1 cellular context compared by ENCODE assay signal in genomic region chr14:23379331-23380196, GRCh38.
TF ChIP-seq lines count a peak whose summit lies in the region.

No MANE protein-coding gene starts in this region.

TF ChIP-seq in HepG2, 621 proteins besides CTCF, POLR2A, EP300 and RAD21 (continued from another document and continues in another):
- TF ChIP-seq ZNF318 (CRISPR knock-in tag; IDR thresholded peaks at IDR 0.05) (peak; percentile 93), ZNF652 (CRISPR knock-in tag; IDR thresholded peaks at IDR 0.05; ENCODE audit: borderline replicate concordance, low read depth) (0 out of 2 replicates have a peak, but pooled peaks have one; percentile 14), MLXIP (CRISPR knock-in tag; IDR thresholded peaks at IDR 0.05; ENCODE audit: borderline replicate concordance) (0 out of 2 replicates have a peak, but pooled peaks have one; percentile 28), THAP11 (CRISPR knock-in tag; IDR thresholded peaks at IDR 0.05) (peak; percentile 68), TGIF2 (CRISPR knock-in tag; IDR thresholded peaks at IDR 0.05) (no peak), DNMT3B (CRISPR knock-in tag; conservative IDR thresholded peaks at IDR 0.05) (no peak), ZFY (CRISPR knock-in tag; IDR thresholded peaks at IDR 0.05) (no peak; the same call in 1 of the 2 replicates), ZBTB46 (CRISPR knock-in tag; IDR thresholded peaks at IDR 0.05; ENCODE audit: borderline replicate concordance) (no peak; the same call in 1 of the 2 replicates), ZNF775 (CRISPR knock-in tag; IDR thresholded peaks at IDR 0.05; ENCODE audit: borderline replicate concordance) (no peak), ZNF256 (CRISPR knock-in tag; conservative IDR thresholded peaks at IDR 0.05) (0 out of 2 replicates have a peak, but pooled peaks have one; percentile 79), ZNF260 (CRISPR knock-in tag; IDR thresholded peaks at IDR 0.05; ENCODE audit: borderline replicate concordance, low read depth) (no peak), E2F2 (CRISPR knock-in tag; IDR thresholded peaks at IDR 0.05; ENCODE audit: borderline replicate concordance) (peak; percentile 79; the same call in 1 of the 2 replicates), ELF1 (CRISPR knock-in tag; IDR thresholded peaks at IDR 0.05) (peak; percentile 43; the same call in 1 of the 2 replicates), ZFP90 (CRISPR knock-in tag; IDR thresholded peaks at IDR 0.05; ENCODE audit: borderline replicate concordance) (no peak), MIER3 (CRISPR knock-in tag; IDR thresholded peaks at IDR 0.05; ENCODE audit: borderline replicate concordance) (peak; percentile 65; the same call in 1 of the 2 replicates), ZNF460 (CRISPR knock-in tag; IDR thresholded peaks at IDR 0.05; ENCODE audit: borderline replicate concordance) (no peak), SMAD3 (CRISPR knock-in tag; IDR thresholded peaks at IDR 0.05) (no peak), ATF2 (CRISPR knock-in tag; IDR thresholded peaks at IDR 0.05) (0 out of 2 replicates have a peak, but pooled peaks have one; percentile 55), ZFP37 (CRISPR knock-in tag; IDR thresholded peaks at IDR 0.05; ENCODE audit: borderline replicate concordance) (peak; percentile 33; the same call in 1 of the 2 replicates), NFKB2 (CRISPR knock-in tag; IDR thresholded peaks at IDR 0.05; ENCODE audit: borderline replicate concordance) (peak; percentile 72; the same call in 1 of the 2 replicates)
- TF ChIP-seq, protein P1, sequence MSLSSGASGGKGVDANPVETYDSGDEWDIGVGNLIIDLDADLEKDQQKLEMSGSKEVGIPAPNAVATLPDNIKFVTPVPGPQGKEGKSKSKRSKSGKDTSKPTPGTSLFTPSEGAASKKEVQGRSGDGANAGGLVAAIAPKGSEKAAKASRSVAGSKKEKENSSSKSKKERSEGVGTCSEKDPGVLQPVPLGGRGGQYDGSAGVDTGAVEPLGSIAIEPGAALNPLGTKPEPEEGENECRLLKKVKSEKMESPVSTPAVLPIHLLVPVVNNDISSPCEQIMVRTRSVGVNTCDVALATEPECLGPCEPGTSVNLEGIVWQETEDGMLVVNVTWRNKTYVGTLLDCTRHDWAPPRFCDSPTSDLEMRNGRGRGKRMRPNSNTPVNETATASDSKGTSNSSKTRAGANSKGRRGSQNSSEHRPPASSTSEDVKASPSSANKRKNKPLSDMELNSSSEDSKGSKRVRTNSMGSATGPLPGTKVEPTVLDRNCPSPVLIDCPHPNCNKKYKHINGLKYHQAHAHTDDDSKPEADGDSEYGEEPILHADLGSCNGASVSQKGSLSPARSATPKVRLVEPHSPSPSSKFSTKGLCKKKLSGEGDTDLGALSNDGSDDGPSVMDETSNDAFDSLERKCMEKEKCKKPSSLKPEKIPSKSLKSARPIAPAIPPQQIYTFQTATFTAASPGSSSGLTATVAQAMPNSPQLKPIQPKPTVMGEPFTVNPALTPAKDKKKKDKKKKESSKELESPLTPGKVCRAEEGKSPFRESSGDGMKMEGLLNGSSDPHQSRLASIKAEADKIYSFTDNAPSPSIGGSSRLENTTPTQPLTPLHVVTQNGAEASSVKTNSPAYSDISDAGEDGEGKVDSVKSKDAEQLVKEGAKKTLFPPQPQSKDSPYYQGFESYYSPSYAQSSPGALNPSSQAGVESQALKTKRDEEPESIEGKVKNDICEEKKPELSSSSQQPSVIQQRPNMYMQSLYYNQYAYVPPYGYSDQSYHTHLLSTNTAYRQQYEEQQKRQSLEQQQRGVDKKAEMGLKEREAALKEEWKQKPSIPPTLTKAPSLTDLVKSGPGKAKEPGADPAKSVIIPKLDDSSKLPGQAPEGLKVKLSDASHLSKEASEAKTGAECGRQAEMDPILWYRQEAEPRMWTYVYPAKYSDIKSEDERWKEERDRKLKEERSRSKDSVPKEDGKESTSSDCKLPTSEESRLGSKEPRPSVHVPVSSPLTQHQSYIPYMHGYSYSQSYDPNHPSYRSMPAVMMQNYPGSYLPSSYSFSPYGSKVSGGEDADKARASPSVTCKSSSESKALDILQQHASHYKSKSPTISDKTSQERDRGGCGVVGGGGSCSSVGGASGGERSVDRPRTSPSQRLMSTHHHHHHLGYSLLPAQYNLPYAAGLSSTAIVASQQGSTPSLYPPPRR (CRISPR knock-in tag; IDR thresholded peaks at IDR 0.05; ENCODE audit: borderline replicate concordance) = peak; percentile 14; the same call in 1 of the 2 replicates
- TF ChIP-seq, protein P2, sequence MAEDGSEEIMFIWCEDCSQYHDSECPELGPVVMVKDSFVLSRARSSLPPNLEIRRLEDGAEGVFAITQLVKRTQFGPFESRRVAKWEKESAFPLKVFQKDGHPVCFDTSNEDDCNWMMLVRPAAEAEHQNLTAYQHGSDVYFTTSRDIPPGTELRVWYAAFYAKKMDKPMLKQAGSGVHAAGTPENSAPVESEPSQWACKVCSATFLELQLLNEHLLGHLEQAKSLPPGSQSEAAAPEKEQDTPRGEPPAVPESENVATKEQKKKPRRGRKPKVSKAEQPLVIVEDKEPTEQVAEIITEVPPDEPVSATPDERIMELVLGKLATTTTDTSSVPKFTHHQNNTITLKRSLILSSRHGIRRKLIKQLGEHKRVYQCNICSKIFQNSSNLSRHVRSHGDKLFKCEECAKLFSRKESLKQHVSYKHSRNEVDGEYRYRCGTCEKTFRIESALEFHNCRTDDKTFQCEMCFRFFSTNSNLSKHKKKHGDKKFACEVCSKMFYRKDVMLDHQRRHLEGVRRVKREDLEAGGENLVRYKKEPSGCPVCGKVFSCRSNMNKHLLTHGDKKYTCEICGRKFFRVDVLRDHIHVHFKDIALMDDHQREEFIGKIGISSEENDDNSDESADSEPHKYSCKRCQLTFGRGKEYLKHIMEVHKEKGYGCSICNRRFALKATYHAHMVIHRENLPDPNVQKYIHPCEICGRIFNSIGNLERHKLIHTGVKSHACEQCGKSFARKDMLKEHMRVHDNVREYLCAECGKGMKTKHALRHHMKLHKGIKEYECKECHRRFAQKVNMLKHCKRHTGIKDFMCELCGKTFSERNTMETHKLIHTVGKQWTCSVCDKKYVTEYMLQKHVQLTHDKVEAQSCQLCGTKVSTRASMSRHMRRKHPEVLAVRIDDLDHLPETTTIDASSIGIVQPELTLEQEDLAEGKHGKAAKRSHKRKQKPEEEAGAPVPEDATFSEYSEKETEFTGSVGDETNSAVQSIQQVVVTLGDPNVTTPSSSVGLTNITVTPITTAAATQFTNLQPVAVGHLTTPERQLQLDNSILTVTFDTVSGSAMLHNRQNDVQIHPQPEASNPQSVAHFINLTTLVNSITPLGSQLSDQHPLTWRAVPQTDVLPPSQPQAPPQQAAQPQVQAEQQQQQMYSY (CRISPR knock-in tag; IDR thresholded peaks at IDR 0.05) = no peak
- TF ChIP-seq, protein P3, sequence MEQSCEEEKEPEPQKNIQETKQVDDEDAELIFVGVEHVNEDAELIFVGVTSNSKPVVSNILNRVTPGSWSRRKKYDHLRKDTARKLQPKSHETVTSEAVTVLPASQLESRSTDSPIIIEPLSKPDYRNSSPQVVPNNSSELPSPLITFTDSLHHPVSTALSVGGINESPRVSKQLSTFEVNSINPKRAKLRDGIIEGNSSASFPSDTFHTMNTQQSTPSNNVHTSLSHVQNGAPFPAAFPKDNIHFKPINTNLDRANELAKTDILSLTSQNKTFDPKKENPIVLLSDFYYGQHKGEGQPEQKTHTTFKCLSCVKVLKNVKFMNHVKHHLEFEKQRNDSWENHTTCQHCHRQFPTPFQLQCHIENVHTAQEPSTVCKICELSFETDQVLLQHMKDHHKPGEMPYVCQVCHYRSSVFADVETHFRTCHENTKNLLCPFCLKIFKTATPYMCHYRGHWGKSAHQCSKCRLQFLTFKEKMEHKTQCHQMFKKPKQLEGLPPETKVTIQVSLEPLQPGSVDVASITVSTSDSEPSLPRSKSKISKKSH (CRISPR knock-in tag; IDR thresholded peaks at IDR 0.05; ENCODE audit: borderline replicate concordance) = peak; percentile 83
